ENCODE assay signal across 8 cellular contexts in genomic region chr1:64966158-64966963, GRCh38. TPM values are rescaled to one million over a fixed set of nuclear protein-coding genes. Genes with fewer than 3 reads are reported as not detected.
DNase-seq lines count a peak whose midpoint lies in the region; ATAC-seq and TF ChIP-seq lines count a peak whose summit lies in the region.

Gene JAK1 (minus strand): TSS chr1:64966549. CDS start chr1:64886264, 80,285 bp downstream.

- 1 to 3% methylated on average over 16 to 57 of the region's 100 CpGs for WGBS in tibial nerve, 2 donors

- ATAC-seq in HG02571 (IDR thresholded peaks at IDR 0.05; ENCODE audit: unreplicated experiment): peak; percentile 78

- peak within 1 kb of the TSS; percentile 94 for H3K4me3 ChIP-seq in GM12864 (ENCODE audit: low read depth, low read length)
- peak within 1 kb of the TSS; percentile 82 for H3K4me3 ChIP-seq in NB4 (ENCODE audit: low read depth, low read length)
- H3K4me3 ChIP-seq in cardiac muscle cell: peak within 1 kb of the TSS; percentile 98
- H3K4me3 ChIP-seq in tibial nerve: peak within 1 kb of the TSS; percentile 84 to 94 (median 90)

- H3K27me3 ChIP-seq in cardiac muscle cell (no peaks in the 10 kb centered on the region), tibial nerve (no peaks in the 10 kb centered on the region)

- H3K9me3 ChIP-seq in cardiac muscle cell (ENCODE audit: low read depth) (no peaks in the 10 kb centered on the region), tibial nerve (no peaks in the 10 kb centered on the region)

- no peak for TF ChIP-seq CTCF in GM12864 (IDR thresholded peaks at IDR 0.05; ENCODE audit: low read depth, low read length, missing control alignments)
- no peak for TF ChIP-seq CTCF in NB4 (IDR thresholded peaks at IDR 0.05; ENCODE audit: low read depth, low read length)
- TF ChIP-seq CTCF in cardiac muscle cell (IDR thresholded peaks at IDR 0.05; ENCODE audit: low read depth, low read length): no peak
- TF ChIP-seq CTCF in tibial nerve (IDR thresholded peaks at IDR 0.05): peak in 2 of 5 experiments; percentile 44 to 51

- DNase-seq in GM12864 (ENCODE audit: low read depth): no peak
- peak; percentile 84 for DNase-seq in NB4 (ENCODE audit: low read depth)
- DNase-seq in SW480 (ENCODE audit: low spot score): peak; percentile 70
- DNase-seq in activated naive CD8-positive, alpha-beta T cell treated with anti-CD3 and anti-CD28 coated beads, Interleukin-2, amount 50 U/mL, for 16 hours (ENCODE audit: low read depth, low spot score): peak; percentile 73
- DNase-seq in cardiac muscle cell (ENCODE audit: low read depth in 1 of 2, low spot score in 1 of 2): peak; percentile 89 to 93
- peak; percentile 75 for DNase-seq in pons (ENCODE audit: low spot score)
- peak; percentile 71 to 73 for DNase-seq in tibial nerve (ENCODE audit: low spot score in 2 of 2)

- H3K36me3 ChIP-seq in cardiac muscle cell: no peaks in the 10 kb centered on the region
- no peaks in the 10 kb centered on the region for H3K36me3 ChIP-seq in tibial nerve

- H3K4me1 ChIP-seq in cardiac muscle cell (ENCODE audit: low read depth): no peaks in the 10 kb centered on the region
- peaks cover 0 to 27% (median 12%) of the 10 kb centered on the region in 4 donors for H3K4me1 ChIP-seq in tibial nerve

- H3K27ac ChIP-seq in cardiac muscle cell (peak within 1 kb of the TSS; percentile 96), tibial nerve (peak within 1 kb of the TSS; percentile 73 to 99 (median 96))

- TF ChIP-seq EP300 in tibial nerve (IDR thresholded peaks at IDR 0.05): peak in 1 of 2 donors; percentile 32

- TF ChIP-seq POLR2A in NB4 (IDR thresholded peaks at IDR 0.05; ENCODE audit: extremely low read depth, insufficient read length): peak; percentile 74
- TF ChIP-seq POLR2A in tibial nerve (IDR thresholded peaks at IDR 0.05): peak; percentile 71 to 90

RNA-seq across cellular contexts. Expression of gene JAK1, which starts in this region (rescaled TPM):
- total RNA-seq in cardiac muscle cell (41.3 and 52.7 TPM in 2 replicates), tibial nerve (100 to 1,000 TPM; 114 to 222 (median 138) TPM)
- 24.9 and 29.6 TPM in 2 replicates for polyA plus RNA-seq in cardiac muscle cell
